In the genomic region with DNA sequence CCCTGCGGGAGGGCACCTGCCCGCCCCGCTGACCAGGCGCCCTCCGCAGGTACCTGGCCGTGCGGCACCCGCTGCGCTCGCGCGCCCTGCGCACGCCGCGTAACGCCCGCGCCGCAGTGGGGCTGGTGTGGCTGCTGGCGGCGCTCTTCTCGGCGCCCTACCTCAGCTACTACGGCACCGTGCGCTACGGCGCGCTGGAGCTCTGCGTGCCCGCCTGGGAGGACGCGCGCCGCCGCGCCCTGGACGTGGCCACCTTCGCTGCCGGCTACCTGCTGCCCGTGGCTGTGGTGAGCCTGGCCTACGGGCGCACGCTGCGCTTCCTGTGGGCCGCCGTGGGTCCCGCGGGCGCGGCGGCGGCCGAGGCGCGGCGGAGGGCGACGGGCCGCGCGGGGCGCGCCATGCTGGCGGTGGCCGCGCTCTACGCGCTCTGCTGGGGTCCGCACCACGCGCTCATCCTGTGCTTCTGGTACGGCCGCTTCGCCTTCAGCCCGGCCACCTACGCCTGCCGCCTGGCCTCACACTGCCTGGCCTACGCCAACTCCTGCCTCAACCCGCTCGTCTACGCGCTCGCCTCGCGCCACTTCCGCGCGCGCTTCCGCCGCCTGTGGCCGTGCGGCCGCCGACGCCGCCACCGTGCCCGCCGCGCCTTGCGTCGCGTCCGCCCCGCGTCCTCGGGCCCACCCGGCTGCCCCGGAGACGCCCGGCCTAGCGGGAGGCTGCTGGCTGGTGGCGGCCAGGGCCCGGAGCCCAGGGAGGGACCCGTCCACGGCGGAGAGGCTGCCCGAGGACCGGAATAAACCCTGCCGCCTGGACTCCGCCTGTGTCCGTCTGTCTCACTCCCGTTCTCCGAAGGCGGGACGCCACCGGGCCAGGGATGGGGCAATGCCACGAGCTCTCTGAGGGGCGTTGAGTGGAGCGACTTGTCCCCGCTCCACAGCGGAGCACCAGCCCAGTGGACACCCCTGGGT, we compare ENCODE assay signal across 1 cellular context.
A peak's percentile ranks its signal among the peaks of the same experiment; 100 is the strongest.
TF ChIP-seq lines count a peak whose summit lies in the region.

No MANE protein-coding gene starts in this region.

TF ChIP-seq in GM23338, 12 proteins besides CTCF, POLR2A, EP300 and RAD21 (continued from another document):
- TF ChIP-seq, protein P1, sequence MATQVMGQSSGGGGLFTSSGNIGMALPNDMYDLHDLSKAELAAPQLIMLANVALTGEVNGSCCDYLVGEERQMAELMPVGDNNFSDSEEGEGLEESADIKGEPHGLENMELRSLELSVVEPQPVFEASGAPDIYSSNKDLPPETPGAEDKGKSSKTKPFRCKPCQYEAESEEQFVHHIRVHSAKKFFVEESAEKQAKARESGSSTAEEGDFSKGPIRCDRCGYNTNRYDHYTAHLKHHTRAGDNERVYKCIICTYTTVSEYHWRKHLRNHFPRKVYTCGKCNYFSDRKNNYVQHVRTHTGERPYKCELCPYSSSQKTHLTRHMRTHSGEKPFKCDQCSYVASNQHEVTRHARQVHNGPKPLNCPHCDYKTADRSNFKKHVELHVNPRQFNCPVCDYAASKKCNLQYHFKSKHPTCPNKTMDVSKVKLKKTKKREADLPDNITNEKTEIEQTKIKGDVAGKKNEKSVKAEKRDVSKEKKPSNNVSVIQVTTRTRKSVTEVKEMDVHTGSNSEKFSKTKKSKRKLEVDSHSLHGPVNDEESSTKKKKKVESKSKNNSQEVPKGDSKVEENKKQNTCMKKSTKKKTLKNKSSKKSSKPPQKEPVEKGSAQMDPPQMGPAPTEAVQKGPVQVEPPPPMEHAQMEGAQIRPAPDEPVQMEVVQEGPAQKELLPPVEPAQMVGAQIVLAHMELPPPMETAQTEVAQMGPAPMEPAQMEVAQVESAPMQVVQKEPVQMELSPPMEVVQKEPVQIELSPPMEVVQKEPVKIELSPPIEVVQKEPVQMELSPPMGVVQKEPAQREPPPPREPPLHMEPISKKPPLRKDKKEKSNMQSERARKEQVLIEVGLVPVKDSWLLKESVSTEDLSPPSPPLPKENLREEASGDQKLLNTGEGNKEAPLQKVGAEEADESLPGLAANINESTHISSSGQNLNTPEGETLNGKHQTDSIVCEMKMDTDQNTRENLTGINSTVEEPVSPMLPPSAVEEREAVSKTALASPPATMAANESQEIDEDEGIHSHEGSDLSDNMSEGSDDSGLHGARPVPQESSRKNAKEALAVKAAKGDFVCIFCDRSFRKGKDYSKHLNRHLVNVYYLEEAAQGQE (IDR thresholded peaks at IDR 0.05; ENCODE audit: unreplicated experiment): no peak
- TF ChIP-seq ZNF114 (CRISPR knock-in tag; IDR thresholded peaks at IDR 0.05) (no peak), ZNF331 (CRISPR knock-in tag; IDR thresholded peaks at IDR 0.05; ENCODE audit: low read depth) (no peak), CREB1 (CRISPR knock-in tag; IDR thresholded peaks at IDR 0.05; ENCODE audit: low read depth) (no peak), EZH2 (IDR thresholded peaks at IDR 0.05; ENCODE audit: low read depth, unreplicated experiment) (peak; percentile 6)
- TF ChIP-seq, protein P2, sequence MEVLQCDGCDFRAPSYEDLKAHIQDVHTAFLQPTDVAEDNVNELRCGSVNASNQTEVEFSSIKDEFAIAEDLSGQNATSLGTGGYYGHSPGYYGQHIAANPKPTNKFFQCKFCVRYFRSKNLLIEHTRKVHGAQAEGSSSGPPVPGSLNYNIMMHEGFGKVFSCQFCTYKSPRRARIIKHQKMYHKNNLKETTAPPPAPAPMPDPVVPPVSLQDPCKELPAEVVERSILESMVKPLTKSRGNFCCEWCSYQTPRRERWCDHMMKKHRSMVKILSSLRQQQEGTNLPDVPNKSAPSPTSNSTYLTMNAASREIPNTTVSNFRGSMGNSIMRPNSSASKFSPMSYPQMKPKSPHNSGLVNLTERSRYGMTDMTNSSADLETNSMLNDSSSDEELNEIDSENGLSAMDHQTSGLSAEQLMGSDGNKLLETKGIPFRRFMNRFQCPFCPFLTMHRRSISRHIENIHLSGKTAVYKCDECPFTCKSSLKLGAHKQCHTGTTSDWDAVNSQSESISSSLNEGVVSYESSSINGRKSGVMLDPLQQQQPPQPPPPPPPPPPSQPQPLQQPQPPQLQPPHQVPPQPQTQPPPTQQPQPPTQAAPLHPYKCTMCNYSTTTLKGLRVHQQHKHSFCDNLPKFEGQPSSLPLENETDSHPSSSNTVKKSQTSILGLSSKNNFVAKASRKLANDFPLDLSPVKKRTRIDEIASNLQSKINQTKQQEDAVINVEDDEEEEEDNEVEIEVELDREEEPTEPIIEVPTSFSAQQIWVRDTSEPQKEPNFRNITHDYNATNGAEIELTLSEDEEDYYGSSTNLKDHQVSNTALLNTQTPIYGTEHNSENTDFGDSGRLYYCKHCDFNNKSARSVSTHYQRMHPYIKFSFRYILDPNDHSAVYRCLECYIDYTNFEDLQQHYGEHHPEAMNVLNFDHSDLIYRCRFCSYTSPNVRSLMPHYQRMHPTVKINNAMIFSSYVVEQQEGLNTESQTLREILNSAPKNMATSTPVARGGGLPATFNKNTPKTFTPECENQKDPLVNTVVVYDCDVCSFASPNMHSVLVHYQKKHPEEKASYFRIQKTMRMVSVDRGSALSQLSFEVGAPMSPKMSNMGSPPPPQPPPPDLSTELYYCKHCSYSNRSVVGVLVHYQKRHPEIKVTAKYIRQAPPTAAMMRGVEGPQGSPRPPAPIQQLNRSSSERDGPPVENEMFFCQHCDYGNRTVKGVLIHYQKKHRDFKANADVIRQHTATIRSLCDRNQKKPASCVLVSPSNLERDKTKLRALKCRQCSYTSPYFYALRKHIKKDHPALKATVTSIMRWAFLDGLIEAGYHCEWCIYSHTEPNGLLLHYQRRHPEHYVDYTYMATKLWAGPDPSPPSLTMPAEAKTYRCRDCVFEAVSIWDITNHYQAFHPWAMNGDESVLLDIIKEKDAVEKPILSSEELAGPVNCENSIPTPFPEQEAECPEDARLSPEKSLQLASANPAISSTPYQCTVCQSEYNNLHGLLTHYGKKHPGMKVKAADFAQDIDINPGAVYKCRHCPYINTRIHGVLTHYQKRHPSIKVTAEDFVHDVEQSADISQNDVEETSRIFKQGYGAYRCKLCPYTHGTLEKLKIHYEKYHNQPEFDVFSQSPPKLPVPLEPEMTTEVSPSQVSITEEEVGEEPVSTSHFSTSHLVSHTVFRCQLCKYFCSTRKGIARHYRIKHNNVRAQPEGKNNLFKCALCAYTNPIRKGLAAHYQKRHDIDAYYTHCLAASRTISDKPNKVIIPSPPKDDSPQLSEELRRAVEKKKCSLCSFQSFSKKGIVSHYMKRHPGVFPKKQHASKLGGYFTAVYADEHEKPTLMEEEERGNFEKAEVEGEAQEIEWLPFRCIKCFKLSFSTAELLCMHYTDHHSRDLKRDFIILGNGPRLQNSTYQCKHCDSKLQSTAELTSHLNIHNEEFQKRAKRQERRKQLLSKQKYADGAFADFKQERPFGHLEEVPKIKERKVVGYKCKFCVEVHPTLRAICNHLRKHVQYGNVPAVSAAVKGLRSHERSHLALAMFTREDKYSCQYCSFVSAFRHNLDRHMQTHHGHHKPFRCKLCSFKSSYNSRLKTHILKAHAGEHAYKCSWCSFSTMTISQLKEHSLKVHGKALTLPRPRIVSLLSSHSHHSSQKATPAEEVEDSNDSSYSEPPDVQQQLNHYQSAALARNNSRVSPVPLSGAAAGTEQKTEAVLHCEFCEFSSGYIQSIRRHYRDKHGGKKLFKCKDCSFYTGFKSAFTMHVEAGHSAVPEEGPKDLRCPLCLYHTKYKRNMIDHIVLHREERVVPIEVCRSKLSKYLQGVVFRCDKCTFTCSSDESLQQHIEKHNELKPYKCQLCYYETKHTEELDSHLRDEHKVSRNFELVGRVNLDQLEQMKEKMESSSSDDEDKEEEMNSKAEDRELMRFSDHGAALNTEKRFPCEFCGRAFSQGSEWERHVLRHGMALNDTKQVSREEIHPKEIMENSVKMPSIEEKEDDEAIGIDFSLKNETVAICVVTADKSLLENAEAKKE (CRISPR knock-in tag; IDR thresholded peaks at IDR 0.05): no peak
